Comparison of ENCODE assay signal across 10 cellular contexts in genomic region chr1:203480084-203480483, GRCh38. TPM values are rescaled to one million over a fixed set of nuclear protein-coding genes. Genes with fewer than 3 reads are reported as not detected.
DNase-seq lines count a peak whose midpoint lies in the region; ATAC-seq and TF ChIP-seq lines count a peak whose summit lies in the region.
"Had no signal": no experiment of that assay in that cellular context is flagged by ENCODE, and none has a peak within 500 bp of the region (broad histone marks: within the 10 kb centered on the region; RNA-seq: fewer than 3 reads in every experiment).

No MANE protein-coding gene starts in this region.

- peaks cover 5 to 96% (median 43%) of the 10 kb centered on the region in 3 donors for H3K4me1 ChIP-seq in gastroesophageal sphincter
- H3K4me1 ChIP-seq in gastrocnemius medialis: peaks cover 0 to 9% of the 10 kb centered on the region in 2 donors
- peaks cover 12% of the 10 kb centered on the region for H3K4me1 ChIP-seq in BE2C

- H3K9me3 ChIP-seq in SU-DHL-6 (ENCODE audit: insufficient read depth, low read length): no peaks in the 10 kb centered on the region
- no peaks in the 10 kb centered on the region for H3K9me3 ChIP-seq in gastroesophageal sphincter
- no peaks in the 10 kb centered on the region for H3K9me3 ChIP-seq in gastrocnemius medialis
- H3K9me3 ChIP-seq in BE2C: no peaks in the 10 kb centered on the region

- no peaks in the 10 kb centered on the region for H3K27me3 ChIP-seq in SU-DHL-6 (ENCODE audit: low read length)
- no peaks in the 10 kb centered on the region for H3K27me3 ChIP-seq in gastroesophageal sphincter
- H3K27me3 ChIP-seq in gastrocnemius medialis: no peaks in the 10 kb centered on the region
- no peaks in the 10 kb centered on the region for H3K27me3 ChIP-seq in BE2C

- no peaks in the 10 kb centered on the region for H3K79me2 ChIP-seq in SU-DHL-6 (ENCODE audit: insufficient read depth, low read length)

- TF ChIP-seq CTCF in SU-DHL-6 (IDR thresholded peaks at IDR 0.05; ENCODE audit: insufficient read depth, low read length, poor library complexity, severe bottlenecking) (no peak), gastroesophageal sphincter (IDR thresholded peaks at IDR 0.05) (peak; percentile 18 to 67 (median 40)), gastrocnemius medialis (IDR thresholded peaks at IDR 0.05 in 4 of 5, conservative IDR thresholded peaks at IDR 0.05 in 1 of 5) (no peak), BE2C (IDR thresholded peaks at IDR 0.05; ENCODE audit: low read depth, low read length) (no peak)

- no peaks in the 10 kb centered on the region for H3K9me2 ChIP-seq in SU-DHL-6 (replicated peaks; ENCODE audit: insufficient read depth, low read length)

- WGBS in gastroesophageal sphincter (ENCODE audit: low coverage in 1 of 2), 2 donors: 13 to 23% methylated on average over 2 of the region's 2 CpGs

- DNase-seq in EH (ENCODE audit: low read depth) (peak; percentile 78), gastrocnemius medialis (no peak), GDM1 (lab: John Stamatoyannopoulos, UW) (no peak), BE2C (no peak), HPDE6-E6E7 (ENCODE audit: extremely low spot score) (no peak)
- DNase-seq: activated CD4-positive, alpha-beta T cell treated with anti-CD3 and anti-CD28 coated beads, Interleukin-2, amount 10 ng/mL, durations not matched to agents 24 days and 14 days had no signal

- H3K27ac ChIP-seq in SU-DHL-6 (ENCODE audit: low read depth, low read length) (peak overlapping the region; percentile 61; the same call in 1 of the 2 replicates), gastroesophageal sphincter (peak overlapping the region; percentile 85 to 94 (median 92)), gastrocnemius medialis (peak overlapping the region; percentile 61 to 71 (median 68))

- H3K36me3 ChIP-seq in SU-DHL-6 (ENCODE audit: low read length): no peaks in the 10 kb centered on the region
- H3K36me3 ChIP-seq in gastroesophageal sphincter: peaks cover 0 to 22% of the 10 kb centered on the region in 2 donors
- no peaks in the 10 kb centered on the region for H3K36me3 ChIP-seq in gastrocnemius medialis
- H3K36me3 ChIP-seq in BE2C: no peaks in the 10 kb centered on the region

- TF ChIP-seq POLR2A in gastroesophageal sphincter (IDR thresholded peaks at IDR 0.05): no peak
- TF ChIP-seq POLR2A in gastrocnemius medialis (IDR thresholded peaks at IDR 0.05): no peak

- peak overlapping the region; percentile 49 for H2AFZ ChIP-seq in SU-DHL-6 (ENCODE audit: low read depth, low read length, severe bottlenecking)

- H3F3A ChIP-seq in SU-DHL-6 (ENCODE audit: insufficient read depth): peaks cover 5% of the 10 kb centered on the region

- ATAC-seq in gastroesophageal sphincter: peak; percentile 76
- peak; percentile 53 to 62 for ATAC-seq in gastrocnemius medialis
- no peak for ATAC-seq in HG03280 (IDR thresholded peaks at IDR 0.05; ENCODE audit: unreplicated experiment)

- intact Hi-C loops in gastrocnemius medialis (cut with DNase I; ENCODE audit: low total_unique reads): no loop called here

- TF ChIP-seq EP300 in gastroesophageal sphincter (IDR thresholded peaks at IDR 0.05): no peak

- no peak overlapping the region for H3K4me3 ChIP-seq in SU-DHL-6 (ENCODE audit: insufficient read depth, low read length, poor library complexity, severe bottlenecking)
- H3K4me3 ChIP-seq in gastroesophageal sphincter: peak overlapping the region; percentile 26 to 56
- H3K4me3 ChIP-seq in gastrocnemius medialis: peak overlapping the region; percentile 8 to 51 (median 36)
- no peak overlapping the region for H3K4me3 ChIP-seq in BE2C (ENCODE audit: low read depth, low read length)

- no peaks in the 10 kb centered on the region for H4K20me1 ChIP-seq in SU-DHL-6 (ENCODE audit: low read depth, low read length)

- in situ Hi-C loops in gastrocnemius medialis (cut with MboI; ENCODE audit: low sequenced_read_pairs in 4 of 4): loop anchor here in 2 of 4 donors (10.0 kb wide), 2 partner anchors 135 to 205 kb away; no protein-coding TSS in a partner anchor

- H3K9ac ChIP-seq in SU-DHL-6 (ENCODE audit: low read length): peak overlapping the region; percentile 55

- H3K4me2 ChIP-seq in SU-DHL-6 (ENCODE audit: low read depth, low read length, poor library complexity, severe bottlenecking): peak overlapping the region; percentile 56

RNA-seq across cellular contexts. Expression of gene PRELP, which starts 4.5 kb away (rescaled TPM):
- 100 to 1,000 TPM in 1 of 4 donors, 10 to 100 TPM in 3; 63.9 to 149 (median 66.1) TPM for total RNA-seq in gastroesophageal sphincter
- total RNA-seq in gastrocnemius medialis: 10 to 100 TPM; 12.2 to 32.6 (median 16.9) TPM
- not detected for polyA plus RNA-seq in BE2C (2012; ENCODE audit: insufficient read depth, insufficient read length, low read depth)
- total RNA-seq: activated CD4-positive, alpha-beta T cell treated with anti-CD3 and anti-CD28 coated beads, Interleukin-2, amount 10 ng/mL, durations not matched to agents 24 days and 14 days had no signal

RNA-seq across cellular contexts. Expression of gene OPTC, which starts 13.9 kb away (rescaled TPM):
- total RNA-seq in gastroesophageal sphincter (not detected), gastrocnemius medialis (not detected)
- not detected for polyA plus RNA-seq in BE2C (2012; ENCODE audit: insufficient read depth, insufficient read length, low read depth)
- total RNA-seq: activated CD4-positive, alpha-beta T cell treated with anti-CD3 and anti-CD28 coated beads, Interleukin-2, amount 10 ng/mL, durations not matched to agents 24 days and 14 days; kidney epithelial cell had no signal

Comparison
In these comparisons a context has a peak if more than half of its experiments do, and no peak if none do; other contexts are left out.
1. H3K4me3 ChIP-seq: peak in gastroesophageal sphincter (2 of 2) and gastrocnemius medialis (4 of 4); none in SU-DHL-6 (single experiment) and BE2C (single experiment).
2. CTCF ChIP-seq: peak in gastroesophageal sphincter (4 of 4); none in SU-DHL-6 (single experiment), gastrocnemius medialis (0 of 5) and BE2C (single experiment).
3. Peak in every context shown above with its lines, with median percentiles within 50 percentile points of each other: H3K27ac ChIP-seq.